8 cellular contexts compared by ENCODE assay signal in the genomic region with DNA sequence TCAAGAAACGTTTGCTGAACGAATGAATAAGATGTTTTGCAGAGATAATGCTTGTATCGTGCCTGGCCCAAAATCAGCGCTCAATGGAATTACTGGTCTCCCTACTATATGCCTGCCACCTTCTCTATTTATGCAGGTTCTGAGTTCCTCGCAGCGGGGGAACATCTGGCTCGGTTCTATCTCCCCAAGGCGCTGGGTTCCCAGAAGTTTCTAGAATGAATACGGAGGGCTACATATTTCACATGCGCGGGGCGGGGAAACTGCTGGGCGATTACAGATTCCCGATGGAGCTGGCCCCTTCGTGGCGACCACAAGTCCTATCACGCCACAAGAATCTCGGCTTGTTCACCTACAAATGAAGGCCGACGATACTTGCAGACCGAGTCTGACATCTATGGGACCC. TPM values are rescaled to one million over a fixed set of nuclear protein-coding genes. Genes with fewer than 3 reads are reported as not detected.
DNase-seq lines count a peak whose midpoint lies in the region; ATAC-seq, FAIRE-seq and TF ChIP-seq lines count a peak whose summit lies in the region.

No MANE protein-coding gene starts in this region.

- DNase-seq in A549 (ENCODE audit: low read depth in 1 of 2, low spot score in 1 of 2): no peak
- DNase-seq in choroid plexus epithelial cell (ENCODE audit: low read depth): peak; percentile 35
- DNase-seq in mucosa of descending colon: no peak
- DNase-seq in effector CD8-positive, alpha-beta T cell (lab: John Stamatoyannopoulos, UW): no peak

- peak overlapping the region; percentile 95 to 97 for H3K27ac ChIP-seq in A549

- intact Hi-C loops in mucosa of descending colon (cut with DNase I, micrococcal nuclease): no loop called here

- no peaks in the 10 kb centered on the region for H3K9me3 ChIP-seq in A549
- H3K9me3 ChIP-seq in Loucy (ENCODE audit: insufficient read depth, low read depth, low read length): no peaks in the 10 kb centered on the region
- no peaks in the 10 kb centered on the region for H3K9me3 ChIP-seq in mucosa of descending colon

- no peaks in the 10 kb centered on the region for H3K27me3 ChIP-seq in Loucy (ENCODE audit: insufficient read depth, low read length, poor library complexity, severe bottlenecking)

- H3K79me2 ChIP-seq in Loucy (ENCODE audit: insufficient read depth, low read length): peaks cover 44% of the 10 kb centered on the region

- TF ChIP-seq EP300 in A549 (IDR thresholded peaks at IDR 0.05): no peak

- no peak for TF ChIP-seq RAD21 in A549 (conservative IDR thresholded peaks at IDR 0.05 in 1 of 2, IDR thresholded peaks at IDR 0.05 in 1 of 2)

- peak overlapping the region; percentile 99 for H3K4me3 ChIP-seq in A549
- peak overlapping the region; percentile 97 for H3K4me3 ChIP-seq in Loucy (ENCODE audit: low read length, poor library complexity, severe bottlenecking)
- peak overlapping the region; percentile 87 for H3K4me3 ChIP-seq in choroid plexus epithelial cell (ENCODE audit: low read depth, low read length)
- H3K4me3 ChIP-seq in mucosa of descending colon: peak overlapping the region; percentile 88

- H3K9me2 ChIP-seq in Loucy (replicated peaks; ENCODE audit: low read depth, low read length): no peaks in the 10 kb centered on the region

- CTCF ChIA-PET in A549 (lab: Yijun Ruan, JAX): interaction anchor here (0.7 to 3.6 kb wide), 6 partner anchors 10 to 239 kb away, joined by 3 to 20 read pairs (median 8); partner anchors contain the start of gene EEF1AKMT4

- H3K9ac ChIP-seq in Loucy (ENCODE audit: low read depth, low read length, poor library complexity, severe bottlenecking): peak overlapping the region; percentile 94

- peaks cover 21% of the 10 kb centered on the region for H4K20me1 ChIP-seq in Loucy (ENCODE audit: insufficient read depth, low read length, poor library complexity, severe bottlenecking)

- H3F3A ChIP-seq in Loucy (ENCODE audit: low read depth): no peaks in the 10 kb centered on the region

- H3K4me1 ChIP-seq in A549 (peaks cover 12% of the 10 kb centered on the region; the same call in 2 of the 3 replicates), Loucy (ENCODE audit: insufficient read depth, low read length, poor library complexity, severe bottlenecking) (peaks cover 27% of the 10 kb centered on the region), mucosa of descending colon (ENCODE audit: low read depth) (peaks cover 17% of the 10 kb centered on the region)

- H3K4me2 ChIP-seq in A549 (peak overlapping the region; percentile 97), Loucy (ENCODE audit: low read depth, low read length, poor library complexity, severe bottlenecking) (peak overlapping the region; percentile 91)

- ATAC-seq in A549 (peak; percentile 31 to 46), GM19395 (IDR thresholded peaks at IDR 0.05; ENCODE audit: unreplicated experiment) (peak; percentile 21), mucosa of descending colon (no peak), GM18858 (IDR thresholded peaks at IDR 0.05; ENCODE audit: unreplicated experiment) (no peak), GM21423 (IDR thresholded peaks at IDR 0.05; ENCODE audit: unreplicated experiment) (no peak)

- H3K36me3 ChIP-seq in Loucy (ENCODE audit: insufficient read depth, low read length) (no peaks in the 10 kb centered on the region), mucosa of descending colon (ENCODE audit: low read depth) (no peaks in the 10 kb centered on the region)

- TF ChIP-seq CTCF in A549 (IDR thresholded peaks at IDR 0.05) (no peak), Loucy (conservative IDR thresholded peaks at IDR 0.05; ENCODE audit: low read length) (no peak), choroid plexus epithelial cell (conservative IDR thresholded peaks at IDR 0.05; ENCODE audit: low read depth, low read length) (no peak), mucosa of descending colon (IDR thresholded peaks at IDR 0.05) (no peak)

- FAIRE-seq in A549 (lab: Jason Lieb, UNC): no peak

- TF ChIP-seq POLR2A in A549 (IDR thresholded peaks at IDR 0.05; ENCODE audit: low read length): no peak

- peak overlapping the region; percentile 96 for H2AFZ ChIP-seq in Loucy (ENCODE audit: low read length)

- POLR2A ChIA-PET in A549 (lab: Yijun Ruan, JAX): interaction anchor here (1.0 to 1.8 kb wide), 2 partner anchors 10 to 42 kb away, joined by 3 to 9 read pairs; no protein-coding TSS in a partner anchor

- WGBS in A549 (ENCODE audit: missing lambda C conversion rate): under 1% methylated on average over 21 of the region's 21 CpGs

TF ChIP-seq in A549, 52 proteins besides CTCF, POLR2A, EP300 and RAD21:
- TF ChIP-seq, protein P1, sequence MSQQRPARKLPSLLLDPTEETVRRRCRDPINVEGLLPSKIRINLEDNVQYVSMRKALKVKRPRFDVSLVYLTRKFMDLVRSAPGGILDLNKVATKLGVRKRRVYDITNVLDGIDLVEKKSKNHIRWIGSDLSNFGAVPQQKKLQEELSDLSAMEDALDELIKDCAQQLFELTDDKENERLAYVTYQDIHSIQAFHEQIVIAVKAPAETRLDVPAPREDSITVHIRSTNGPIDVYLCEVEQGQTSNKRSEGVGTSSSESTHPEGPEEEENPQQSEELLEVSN (IDR thresholded peaks at IDR 0.05; ENCODE audit: borderline replicate concordance, low read depth): peak; percentile 60; the same call in 1 of the 2 replicates
- no peak for TF ChIP-seq ZSCAN20 (CRISPR knock-in tag; IDR thresholded peaks at IDR 0.05)
TF ChIP-seq in A549: peak in this region for 1.

RNA-seq across cellular contexts. Expression of gene EIF2B5, which starts 0.4 kb away (rescaled TPM):
- polyA plus RNA-seq in A549 (2011; rRNA removed): 32.7 and 33.9 TPM in 2 replicates
- polyA plus RNA-seq in A549 (2012; cell fraction: cytosol; rRNA removed): 31.0 and 32.0 TPM in 2 replicates
- polyA plus RNA-seq in A549 (2012; cell fraction: nucleus; rRNA removed): 53.8 and 60.2 TPM in 2 replicates
- 29.8 to 32.5 TPM (median 32.1 TPM) in 3 replicates for polyA plus RNA-seq in A549 (2017; fragmentation: RNase III; extraction: RNeasy Plus Mini Kit Qiagen cat#74134 plus additional on column Dnase treatment)
- 29.7 and 30.8 TPM in 2 replicates for polyA minus RNA-seq in A549 (2011; rRNA and poly(A)+ RNA removed)
- 10 to 100 TPM; 41.4 to 48.6 (median 47.0) TPM for total RNA-seq in mucosa of descending colon

RNA-seq across cellular contexts. Expression of gene DVL3, which starts 20.4 kb away (rescaled TPM):
- polyA plus RNA-seq in A549 (2011; rRNA removed): 14.1 and 17.7 TPM in 2 replicates
- 17.9 and 23.2 TPM in 2 replicates for polyA plus RNA-seq in A549 (2012; cell fraction: cytosol; rRNA removed)
- 75.3 and 93.6 TPM in 2 replicates for polyA plus RNA-seq in A549 (2012; cell fraction: nucleus; rRNA removed)
- 23.6 to 24.4 TPM (median 23.9 TPM) in 3 replicates for polyA plus RNA-seq in A549 (2017; fragmentation: RNase III; extraction: RNeasy Plus Mini Kit Qiagen cat#74134 plus additional on column Dnase treatment)
- polyA minus RNA-seq in A549 (2011; rRNA and poly(A)+ RNA removed): 22.2 and 29.2 TPM in 2 replicates
- total RNA-seq in mucosa of descending colon: 100 to 1,000 TPM in 1 of 3 donors, 10 to 100 TPM in 2; 63.3 to 104 (median 69.1) TPM

RNA-seq across cellular contexts. Expression of gene HTR3E, which starts 37.9 kb away (rescaled TPM):
- polyA plus RNA-seq in A549 (2011; rRNA removed) (not detected in 2 replicates), A549 (2017; fragmentation: RNase III; extraction: RNeasy Plus Mini Kit Qiagen cat#74134 plus additional on column Dnase treatment) (not detected in 3 replicates)
- polyA plus RNA-seq in A549 (2012; cell fraction: cytosol; rRNA removed): not detected in 2 replicates
- polyA plus RNA-seq in A549 (2012; cell fraction: nucleus; rRNA removed): not detected in 2 replicates
- polyA minus RNA-seq in A549 (2011; rRNA and poly(A)+ RNA removed): not detected in 2 replicates
- under 1 TPM; 0.16 to 0.70 (median 0.35) TPM for total RNA-seq in mucosa of descending colon

RNA-seq across cellular contexts. Expression of gene AP2M1, which starts 39.9 kb away (rescaled TPM):
- polyA plus RNA-seq in A549 (2011; rRNA removed) (274 and 316 TPM in 2 replicates), A549 (2017; fragmentation: RNase III; extraction: RNeasy Plus Mini Kit Qiagen cat#74134 plus additional on column Dnase treatment) (285 to 298 TPM (median 288 TPM) in 3 replicates)
- polyA plus RNA-seq in A549 (2012; cell fraction: cytosol; rRNA removed): 385 and 421 TPM in 2 replicates
- polyA plus RNA-seq in A549 (2012; cell fraction: nucleus; rRNA removed): 290 and 299 TPM in 2 replicates
- 217 and 258 TPM in 2 replicates for polyA minus RNA-seq in A549 (2011; rRNA and poly(A)+ RNA removed)
- 100 to 1,000 TPM; 215 to 297 (median 227) TPM for total RNA-seq in mucosa of descending colon

RNA-seq across cellular contexts. Expression of gene ABCF3, which starts 51.3 kb away (rescaled TPM):
- 34.6 and 35.3 TPM in 2 replicates for polyA plus RNA-seq in A549 (2011; rRNA removed)
- 39.4 and 49.4 TPM in 2 replicates for polyA plus RNA-seq in A549 (2012; cell fraction: cytosol; rRNA removed)
- 126 and 128 TPM in 2 replicates for polyA plus RNA-seq in A549 (2012; cell fraction: nucleus; rRNA removed)
- polyA plus RNA-seq in A549 (2017; fragmentation: RNase III; extraction: RNeasy Plus Mini Kit Qiagen cat#74134 plus additional on column Dnase treatment): 46.6 to 50.2 TPM (median 47.7 TPM) in 3 replicates
- polyA minus RNA-seq in A549 (2011; rRNA and poly(A)+ RNA removed): 56.8 and 63.7 TPM in 2 replicates
- total RNA-seq in mucosa of descending colon: 10 to 100 TPM; 60.7 to 79.7 (median 72.3) TPM

Comparison
In these comparisons a context has a peak if more than half of its experiments do, and no peak if none do; other contexts are left out.
1. ATAC-seq: peak in A549 (2 of 2) and GM19395 (single experiment); none in mucosa of descending colon (single experiment), GM18858 (single experiment) and GM21423 (single experiment).
2. Peak in every context shown above with its lines, with median percentiles within 50 percentile points of each other: H3K4me3 ChIP-seq.